Comparison of ENCODE assay signal across 1 cellular context in genomic region chr17:50693041-50693682, GRCh38.
TF ChIP-seq lines count a peak whose summit lies in the region.

No MANE protein-coding gene starts in this region.

TF ChIP-seq in HepG2, 621 proteins besides CTCF, POLR2A, EP300 and RAD21 (continued from another document and continues in another):
- TF ChIP-seq ZNF318 (CRISPR knock-in tag; IDR thresholded peaks at IDR 0.05) (no peak), TGIF2 (CRISPR knock-in tag; IDR thresholded peaks at IDR 0.05) (no peak), SMYD3 (CRISPR knock-in tag; IDR thresholded peaks at IDR 0.05) (no peak), DNMT3B (CRISPR knock-in tag; conservative IDR thresholded peaks at IDR 0.05) (no peak), EZH2 (conservative IDR thresholded peaks at IDR 0.05; ENCODE audit: low read depth, low read length) (no peak), IRX3 (CRISPR knock-in tag; IDR thresholded peaks at IDR 0.05; ENCODE audit: borderline replicate concordance, low read depth) (no peak), MTF1 (CRISPR knock-in tag; IDR thresholded peaks at IDR 0.05) (no peak), ZNF577 (CRISPR knock-in tag; IDR thresholded peaks at IDR 0.05; ENCODE audit: borderline replicate concordance, low read depth) (no peak), ZNF296 (CRISPR knock-in tag; conservative IDR thresholded peaks at IDR 0.05) (no peak), ZKSCAN5 (CRISPR knock-in tag; IDR thresholded peaks at IDR 0.05) (no peak), RFX3 (CRISPR knock-in tag; IDR thresholded peaks at IDR 0.05) (no peak), ZNF30 (CRISPR knock-in tag; IDR thresholded peaks at IDR 0.05) (no peak), KMT2B (CRISPR knock-in tag; IDR thresholded peaks at IDR 0.05) (0 out of 2 replicates have a peak, but pooled peaks have one; percentile 22), KLF15 (CRISPR knock-in tag; IDR thresholded peaks at IDR 0.05; ENCODE audit: borderline replicate concordance) (no peak), RFX5 (IDR thresholded peaks at IDR 0.05; ENCODE audit: low read depth, low read length) (no peak), HNF1B (CRISPR knock-in tag; IDR thresholded peaks at IDR 0.05) (no peak), SMAD3 (CRISPR knock-in tag; IDR thresholded peaks at IDR 0.05) (0 out of 2 replicates have a peak, but pooled peaks have one; percentile 52), ELF4 (CRISPR knock-in tag; IDR thresholded peaks at IDR 0.05; ENCODE audit: borderline replicate concordance) (no peak), ZBTB38 (CRISPR knock-in tag; IDR thresholded peaks at IDR 0.05) (no peak), GATAD2A (CRISPR knock-in tag; IDR thresholded peaks at IDR 0.05) (peak; percentile 89; the same call in 1 of the 2 replicates), RBM22 (optimal IDR thresholded peaks at IDR 0.05; ENCODE audit: low read length) (no peak), HOXA9 (CRISPR knock-in tag; IDR thresholded peaks at IDR 0.05; ENCODE audit: borderline replicate concordance) (no peak), TRIM24 (CRISPR knock-in tag; IDR thresholded peaks at IDR 0.05) (no peak), CEBPB (IDR thresholded peaks at IDR 0.05; ENCODE audit: borderline replicate concordance, low read depth, low read length) (no peak), ISX (CRISPR knock-in tag; conservative IDR thresholded peaks at IDR 0.05) (no peak), CEBPZ (IDR thresholded peaks at IDR 0.05; ENCODE audit: low read length) (no peak), ZNF350 (CRISPR knock-in tag; IDR thresholded peaks at IDR 0.05; ENCODE audit: borderline replicate concordance, low read depth) (no peak), MEIS2 (CRISPR knock-in tag; IDR thresholded peaks at IDR 0.05) (no peak), ZNF879 (CRISPR knock-in tag; IDR thresholded peaks at IDR 0.05) (no peak), RORA (CRISPR knock-in tag; IDR thresholded peaks at IDR 0.05) (no peak), HNRNPH1 (optimal IDR thresholded peaks at IDR 0.05; ENCODE audit: low read depth, low read length) (no peak), AGO2 (optimal IDR thresholded peaks at IDR 0.05; ENCODE audit: low read depth, low read length) (no peak), ARID4A (CRISPR knock-in tag; IDR thresholded peaks at IDR 0.05; ENCODE audit: borderline replicate concordance) (no peak), RARG (CRISPR knock-in tag; IDR thresholded peaks at IDR 0.05; ENCODE audit: low read depth) (no peak), ZNF749 (CRISPR knock-in tag; IDR thresholded peaks at IDR 0.05; ENCODE audit: borderline replicate concordance) (no peak), NCOA1 (CRISPR knock-in tag; IDR thresholded peaks at IDR 0.05) (no peak), PRMT3 (CRISPR knock-in tag; IDR thresholded peaks at IDR 0.05; ENCODE audit: borderline replicate concordance, low read depth) (no peak), AFF4 (CRISPR knock-in tag; IDR thresholded peaks at IDR 0.05) (peak; percentile 43; the same call in 1 of the 2 replicates), SP5 (CRISPR knock-in tag; IDR thresholded peaks at IDR 0.05; ENCODE audit: borderline replicate concordance, low read depth) (peak; percentile 49; the same call in 1 of the 2 replicates), JUNB (CRISPR knock-in tag; IDR thresholded peaks at IDR 0.05; ENCODE audit: borderline replicate concordance) (peak; percentile 44; the same call in 1 of the 2 replicates), ZNF124 (CRISPR knock-in tag; IDR thresholded peaks at IDR 0.05) (no peak)
